ENCODE assay signal across 15 cellular contexts in the genomic region with DNA sequence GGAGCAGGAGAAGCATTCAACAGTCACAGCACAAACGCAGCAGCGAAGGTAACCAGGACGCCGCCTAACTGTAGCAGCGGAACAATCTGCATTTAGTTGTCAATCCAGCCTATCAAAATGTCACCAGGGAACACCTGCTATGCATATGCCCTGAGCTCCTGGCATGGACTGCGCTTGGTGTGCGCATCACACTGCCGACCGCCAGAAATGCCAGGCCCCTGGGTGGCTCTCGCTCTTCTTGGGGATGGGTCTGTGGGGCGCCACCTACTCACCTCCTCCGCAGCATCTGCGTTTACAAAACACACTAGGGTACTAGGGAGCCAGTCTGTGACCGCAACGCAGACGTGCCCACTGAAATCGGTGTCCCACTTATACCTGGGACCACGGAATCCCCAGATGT.
"Had no signal": no experiment of that assay in that cellular context is flagged by ENCODE, and none has a peak within 500 bp of the region (broad histone marks: within the 10 kb centered on the region; RNA-seq: fewer than 3 reads in every experiment).

No MANE protein-coding gene starts in this region.

- ATAC-seq: activated CD4-positive, alpha-beta T cell treated with anti-CD3 and anti-CD28 coated beads for 36 hours; activated naive CD4-positive, alpha-beta T cell treated with anti-CD3 and anti-CD28 coated beads, Interleukin-2, amount 50 U/mL, for 72 hours; effector memory CD8-positive, alpha-beta T cell; T-cell; WTC11 had no signal

- H3K9me3 Mint-ChIP-seq: activated CD4-positive, alpha-beta memory T cell treated with anti-CD3 and anti-CD28 coated beads, Interleukin-2, amount 10 ng/mL, durations not matched to agents 7 days and 5 days; activated naive CD4-positive, alpha-beta T cell treated with anti-CD3 and anti-CD28 coated beads, Interleukin-2, amount 50 U/mL, for 72 hours; effector memory CD8-positive, alpha-beta T cell; stimulated activated naive CD8-positive, alpha-beta T cell treated with anti-CD3 and anti-CD28 coated beads, Interleukin-15, Interleukin-2, amounts not matched to agents 100 ng/mL and 50 ng/mL, for 24 hours; T-cell; WTC11 had no signal

- H3K27ac Mint-ChIP-seq: activated CD4-positive, alpha-beta memory T cell treated with anti-CD3 and anti-CD28 coated beads, Interleukin-2, amount 10 ng/mL, durations not matched to agents 7 days and 5 days; activated CD4-positive, alpha-beta T cell treated with anti-CD3 and anti-CD28 coated beads for 36 hours; activated naive CD4-positive, alpha-beta T cell treated with anti-CD3 and anti-CD28 coated beads, Interleukin-2, amount 50 U/mL, for 72 hours; effector memory CD8-positive, alpha-beta T cell; stimulated activated naive CD8-positive, alpha-beta T cell treated with anti-CD3 and anti-CD28 coated beads, Interleukin-15, Interleukin-2, amounts not matched to agents 100 ng/mL and 50 ng/mL, for 24 hours; T-cell; WTC11 had no signal

- H3K36me3 Mint-ChIP-seq: activated naive CD4-positive, alpha-beta T cell treated with anti-CD3 and anti-CD28 coated beads, Interleukin-2, amount 50 U/mL, for 72 hours had no signal

- H3K27me3 Mint-ChIP-seq: activated CD4-positive, alpha-beta T cell treated with anti-CD3 and anti-CD28 coated beads for 36 hours; stimulated activated naive CD8-positive, alpha-beta T cell treated with anti-CD3 and anti-CD28 coated beads, Interleukin-15, Interleukin-2, amounts not matched to agents 100 ng/mL and 50 ng/mL, for 24 hours had no signal

- H3K4me3 Mint-ChIP-seq: activated CD4-positive, alpha-beta memory T cell treated with anti-CD3 and anti-CD28 coated beads, Interleukin-2, amount 10 ng/mL, durations not matched to agents 7 days and 5 days; activated CD4-positive, alpha-beta T cell treated with anti-CD3 and anti-CD28 coated beads for 36 hours; effector memory CD8-positive, alpha-beta T cell; stimulated activated naive CD8-positive, alpha-beta T cell treated with anti-CD3 and anti-CD28 coated beads, Interleukin-15, Interleukin-2, amounts not matched to agents 100 ng/mL and 50 ng/mL, for 24 hours; T-cell; WTC11 had no signal

- DNase-seq: activated CD4-positive, alpha-beta T cell treated with anti-CD3 and anti-CD28 coated beads for 36 hours; activated gamma-delta T cell treated with Interleukin-2 at 50 U/mL for 16 hours; dermis blood vessel endothelial cell; effector memory CD8-positive, alpha-beta T cell; foreskin fibroblast; kidney; left ventricle myocardium inferior; retina; SK-N-SH; stimulated activated CD4-positive, alpha-beta T cell treated with anti-CD3 and anti-CD28 coated beads, Interleukin-2, amount 100 ng/mL, for 24 hours; T-cell had no signal
